18 cellular contexts compared by ENCODE assay signal in the genomic region with DNA sequence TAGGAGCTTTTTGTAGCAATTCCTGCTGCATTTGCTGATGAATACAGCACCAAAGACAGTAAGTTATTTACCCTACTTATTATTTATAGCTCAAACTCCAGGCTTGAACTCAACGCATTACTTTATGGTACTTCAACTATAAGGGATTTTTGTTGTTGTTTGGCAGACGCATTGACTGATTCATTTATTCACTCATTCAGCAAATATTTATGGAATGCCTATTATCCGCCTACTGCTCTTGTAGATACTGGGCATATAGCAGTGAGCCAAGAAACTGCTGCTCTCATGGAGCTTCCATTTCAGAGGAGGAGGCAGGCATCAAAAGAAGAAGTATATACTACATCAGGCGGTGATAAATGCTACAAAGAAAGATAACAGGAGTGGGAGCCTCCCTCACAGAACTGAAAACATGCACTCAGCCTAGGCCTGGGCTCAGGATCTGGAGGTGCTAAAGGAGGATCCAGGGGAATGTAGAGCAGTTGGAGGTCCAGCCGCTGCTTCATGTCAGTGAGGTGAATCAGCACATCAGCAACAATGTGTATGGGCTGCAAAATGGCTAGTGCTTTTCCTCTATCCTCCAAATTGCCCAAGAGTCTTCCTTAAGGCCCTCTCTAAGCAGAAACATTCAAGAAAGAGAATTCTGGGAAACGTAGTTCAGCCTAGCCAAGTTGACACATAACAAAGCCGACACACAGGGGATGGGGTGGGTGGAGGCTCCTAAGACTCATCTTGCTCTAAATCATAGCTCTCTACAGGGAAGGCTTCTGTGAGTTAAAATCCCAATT.
"Had no signal": no experiment of that assay in that cellular context is flagged by ENCODE, and none has a peak within 500 bp of the region (broad histone marks: within the 10 kb centered on the region; RNA-seq: fewer than 3 reads in every experiment).

No MANE protein-coding gene starts in this region.

- H3K36me3 ChIP-seq: colonic mucosa, esophagus squamous epithelium, pancreas, stomach, upper lobe of left lung had no signal

- H3K9me3 Mint-ChIP-seq: activated CD4-positive, alpha-beta T cell treated with anti-CD3 and anti-CD28 coated beads, Interleukin-2, amount 10 ng/mL, durations not matched to agents 24 days and 14 days had no signal

- H3K27ac Mint-ChIP-seq: activated CD4-positive, alpha-beta T cell treated with anti-CD3 and anti-CD28 coated beads, Interleukin-2, amount 10 ng/mL, durations not matched to agents 24 days and 14 days; activated CD8-positive, alpha-beta T cell treated with anti-CD3 and anti-CD28 coated beads, Interleukin-2, amount 10 ng/mL, durations not matched to agents 7 days and 5 days; activated naive CD4-positive, alpha-beta T cell treated with anti-CD3 and anti-CD28 coated beads, Interleukin-2, amount 50 U/mL, for 72 hours; T-helper 17 cell had no signal

- H3K27me3 Mint-ChIP-seq: activated CD4-positive, alpha-beta T cell treated with anti-CD3 and anti-CD28 coated beads, Interleukin-2, amount 10 ng/mL, durations not matched to agents 24 days and 14 days had no signal

- ATAC-seq: activated CD8-positive, alpha-beta T cell treated with anti-CD3 and anti-CD28 coated beads, Interleukin-2, amount 10 ng/mL, durations not matched to agents 7 days and 5 days; activated naive CD4-positive, alpha-beta T cell treated with anti-CD3 and anti-CD28 coated beads, Interleukin-2, amount 50 U/mL, for 72 hours; pancreas; T-helper 17 cell had no signal

- FAIRE-seq: islet of Langerhans, pancreas had no signal

- H3K4me3 ChIP-seq: colonic mucosa, esophagus squamous epithelium, lung, pancreas, stomach, testis, upper lobe of left lung had no signal

- H3K27me3 ChIP-seq: colonic mucosa, esophagus squamous epithelium, pancreas, testis, upper lobe of left lung had no signal

- H3K4me1 Mint-ChIP-seq: activated CD4-positive, alpha-beta T cell treated with anti-CD3 and anti-CD28 coated beads, Interleukin-2, amount 10 ng/mL, durations not matched to agents 24 days and 14 days; T-helper 17 cell had no signal

- H3K4me3 Mint-ChIP-seq: activated CD4-positive, alpha-beta T cell treated with anti-CD3 and anti-CD28 coated beads, Interleukin-2, amount 10 ng/mL, durations not matched to agents 24 days and 14 days; activated CD8-positive, alpha-beta T cell treated with anti-CD3 and anti-CD28 coated beads, Interleukin-2, amount 10 ng/mL, durations not matched to agents 7 days and 5 days; T-helper 17 cell had no signal

- DNase-seq: activated CD4-positive, alpha-beta T cell treated with anti-CD3 and anti-CD28 coated beads, Interleukin-2, amount 10 ng/mL, durations not matched to agents 24 days and 14 days; activated CD4-positive, CD25-positive, alpha-beta regulatory T cell; activated CD8-positive, alpha-beta memory T cell treated with anti-CD3 and anti-CD28 coated beads, Interleukin-2, amount 50 U/mL, for 4 hours; activated CD8-positive, alpha-beta T cell treated with anti-CD3 and anti-CD28 coated beads, Interleukin-2, amount 10 ng/mL, durations not matched to agents 7 days and 5 days; activated gamma-delta T cell; activated T-cell treated with anti-CD3 and anti-CD28 coated beads, Interleukin-2, amount 50 U/mL, for 48 hours; colonic mucosa; esophagus squamous epithelium; foreskin fibroblast; pancreas; stimulated activated CD4-positive, alpha-beta T cell treated with anti-CD3 and anti-CD28 coated beads, Interleukin-1b, Interleukin-23, amount 100 ng/mL, for 48 hours; stomach; T-helper 17 cell; testis; upper lobe of left lung had no signal
